18 cellular contexts compared by ENCODE assay signal in genomic region chr16:75575976-75576375, GRCh38. TPM values are rescaled to one million over a fixed set of nuclear protein-coding genes. Genes with fewer than 3 reads are reported as not detected.
DNase-seq lines count a peak whose midpoint lies in the region; ATAC-seq lines count a peak whose summit lies in the region.
"Had no signal": no experiment of that assay in that cellular context is flagged by ENCODE, and none has a peak within 500 bp of the region (broad histone marks: within the 10 kb centered on the region; RNA-seq: fewer than 3 reads in every experiment).

No MANE protein-coding gene starts in this region.

- H3K27me3 Mint-ChIP-seq in activated naive CD4-positive, alpha-beta T cell treated with anti-CD3 and anti-CD28 coated beads for 36 hours (ENCODE audit: low read depth): no peaks in the 10 kb centered on the region
- no peaks in the 10 kb centered on the region for H3K27me3 Mint-ChIP-seq in activated naive CD8-positive, alpha-beta T cell treated with anti-CD3 and anti-CD28 coated beads, Interleukin-2, amount 50 U/mL, for 24 hours
- H3K27me3 Mint-ChIP-seq: activated CD4-positive, alpha-beta T cell treated with anti-CD3 and anti-CD28 coated beads, Interleukin-2, amount 10 ng/mL, durations not matched to agents 7 days and 5 days had no signal

- H3K4me1 Mint-ChIP-seq in activated naive CD4-positive, alpha-beta T cell treated with anti-CD3 and anti-CD28 coated beads for 36 hours (ENCODE audit: low read depth): peaks cover 24% of the 10 kb centered on the region
- peaks cover 30% of the 10 kb centered on the region for H3K4me1 Mint-ChIP-seq in activated naive CD8-positive, alpha-beta T cell treated with anti-CD3 and anti-CD28 coated beads, Interleukin-2, amount 50 U/mL, for 24 hours

- H3K4me3 Mint-ChIP-seq in activated naive CD4-positive, alpha-beta T cell treated with anti-CD3 and anti-CD28 coated beads for 36 hours: no peak overlapping the region
- no peak overlapping the region for H3K4me3 Mint-ChIP-seq in activated naive CD8-positive, alpha-beta T cell treated with anti-CD3 and anti-CD28 coated beads, Interleukin-2, amount 50 U/mL, for 24 hours
- H3K4me3 Mint-ChIP-seq: activated CD4-positive, alpha-beta T cell treated with anti-CD3 and anti-CD28 coated beads, Interleukin-2, amount 10 ng/mL, durations not matched to agents 7 days and 5 days; CD14-positive monocyte had no signal

- no peak for DNase-seq in activated naive CD4-positive, alpha-beta T cell treated with anti-CD3 and anti-CD28 coated beads for 36 hours
- DNase-seq in activated naive CD4-positive, alpha-beta T cell treated with anti-CD3 and anti-CD28 coated beads, Interleukin-2, amount 50 U/mL, for 16 hours: no peak
- DNase-seq in activated naive CD8-positive, alpha-beta T cell treated with anti-CD3 and anti-CD28 coated beads, Interleukin-2, amount 50 U/mL, for 24 hours: no peak
- DNase-seq in NCI-H69 (lab: John Stamatoyannopoulos, UW) (no peak), iPS-NIHi7 (ENCODE audit: extremely low spot score) (no peak)
- DNase-seq: activated CD4-positive, alpha-beta T cell treated with anti-CD3 and anti-CD28 coated beads, Interleukin-2, amount 10 ng/mL, durations not matched to agents 7 days and 5 days; DMS153; GF-D8; left ventricle myocardium inferior; NCI-H774; Right ventricle myocardium superior; stimulated activated CD4-positive, alpha-beta T cell treated with anti-CD3 and anti-CD28 coated beads, Interleukin-2, amount 100 ng/mL, for 24 hours had no signal

- H3K36me3 Mint-ChIP-seq in activated naive CD4-positive, alpha-beta T cell treated with anti-CD3 and anti-CD28 coated beads for 36 hours (ENCODE audit: low read depth): peaks cover 13% of the 10 kb centered on the region
- peaks cover 33% of the 10 kb centered on the region for H3K36me3 Mint-ChIP-seq in activated naive CD8-positive, alpha-beta T cell treated with anti-CD3 and anti-CD28 coated beads, Interleukin-2, amount 50 U/mL, for 24 hours (ENCODE audit: low read depth)

- H3K27ac Mint-ChIP-seq in activated naive CD4-positive, alpha-beta T cell treated with anti-CD3 and anti-CD28 coated beads for 36 hours: peak overlapping the region; percentile 33
- peak overlapping the region; percentile 33 for H3K27ac Mint-ChIP-seq in activated naive CD8-positive, alpha-beta T cell treated with anti-CD3 and anti-CD28 coated beads, Interleukin-2, amount 50 U/mL, for 24 hours
- H3K27ac Mint-ChIP-seq: activated CD4-positive, alpha-beta T cell treated with anti-CD3 and anti-CD28 coated beads, Interleukin-2, amount 10 ng/mL, durations not matched to agents 7 days and 5 days; activated naive CD4-positive, alpha-beta T cell treated with anti-CD3 and anti-CD28 coated beads, Interleukin-2, amount 50 U/mL, for 72 hours had no signal

- CTCF ChIA-PET in activated naive CD4-positive, alpha-beta T cell treated with anti-CD3 and anti-CD28 coated beads for 36 hours (lab: Charles Lee): interaction anchor here (0.8 to 1.6 kb wide), 4 partner anchors 8 to 188 kb away, joined by 3 to 4 read pairs (median 4); no protein-coding TSS in a partner anchor

- H3K9me3 Mint-ChIP-seq in activated naive CD4-positive, alpha-beta T cell treated with anti-CD3 and anti-CD28 coated beads for 36 hours: no peaks in the 10 kb centered on the region
- no peaks in the 10 kb centered on the region for H3K9me3 Mint-ChIP-seq in activated naive CD8-positive, alpha-beta T cell treated with anti-CD3 and anti-CD28 coated beads, Interleukin-2, amount 50 U/mL, for 24 hours
- H3K9me3 Mint-ChIP-seq: activated CD4-positive, alpha-beta T cell treated with anti-CD3 and anti-CD28 coated beads, Interleukin-2, amount 10 ng/mL, durations not matched to agents 7 days and 5 days; activated naive CD4-positive, alpha-beta T cell treated with anti-CD3 and anti-CD28 coated beads, Interleukin-2, amount 50 U/mL, for 72 hours; CD14-positive monocyte had no signal

- no peak for ATAC-seq in activated naive CD8-positive, alpha-beta T cell treated with anti-CD3 and anti-CD28 coated beads, Interleukin-2, amount 50 U/mL, for 24 hours
- ATAC-seq in HG03521 (IDR thresholded peaks at IDR 0.05; ENCODE audit: unreplicated experiment): no peak
- ATAC-seq: HCT116 had no signal

- intact Hi-C loops in activated naive CD4-positive, alpha-beta T cell treated with anti-CD3 and anti-CD28 coated beads for 36 hours (cut with micrococcal nuclease): no loop called here

RNA-seq across cellular contexts. Expression of gene GABARAPL2, which starts 9.8 kb away (rescaled TPM):
- total RNA-seq in activated naive CD4-positive, alpha-beta T cell treated with anti-CD3 and anti-CD28 coated beads for 36 hours: 10 to 100 TPM; 63.3 to 66.8 TPM

RNA-seq across cellular contexts. Expression of gene TMEM231, which starts 19.9 kb away (rescaled TPM):
- total RNA-seq in activated naive CD4-positive, alpha-beta T cell treated with anti-CD3 and anti-CD28 coated beads for 36 hours: 1 to 10 TPM; 4.5 to 5.4 TPM

RNA-seq across cellular contexts. Expression of gene CHST5, which starts 40.1 kb away (rescaled TPM):
- total RNA-seq in activated naive CD4-positive, alpha-beta T cell treated with anti-CD3 and anti-CD28 coated beads for 36 hours: under 1 TPM in 1 of 2 experiments, not detected in 1; 0.10 TPM
- total RNA-seq: posterior vena cava, skeletal muscle tissue had no signal

RNA-seq across cellular contexts. Expression of gene ADAT1, which starts 47.1 kb away (rescaled TPM):
- total RNA-seq in activated naive CD4-positive, alpha-beta T cell treated with anti-CD3 and anti-CD28 coated beads for 36 hours: 10 to 100 TPM; 45.3 to 47.5 TPM
